8 cellular contexts compared by ENCODE assay signal in genomic region chr17:77419547-77420475, GRCh38.
A peak's percentile ranks its signal among the peaks of the same experiment; 100 is the strongest.
DNase-seq lines count a peak whose midpoint lies in the region; ATAC-seq and TF ChIP-seq lines count a peak whose summit lies in the region.

No MANE protein-coding gene starts in this region.

- no peaks in the 10 kb centered on the region for H3K9me3 Mint-ChIP-seq in CD4-positive, alpha-beta memory T cell
- no peaks in the 10 kb centered on the region for H3K9me3 Mint-ChIP-seq in WTC11

- ATAC-seq in WTC11 (peak; percentile 86), right lobe of liver (no peak), GM21825 (IDR thresholded peaks at IDR 0.05; ENCODE audit: unreplicated experiment) (no peak), HG02973 (IDR thresholded peaks at IDR 0.05; ENCODE audit: unreplicated experiment) (no peak)

- H3K4me1 ChIP-seq in CD4-positive, alpha-beta memory T cell (ENCODE audit: insufficient read depth, low read length), result peaks cover 93% of the 10 kb centered on the region
- H3K4me1 ChIP-seq in right lobe of liver, result peaks cover 0 to 48% (median 28%) of the 10 kb centered on the region in 4 donors

- CTCF ChIA-PET in CD4-positive, alpha-beta memory T cell (lab: Charles Lee; ENCODE audit: partially characterized antibody), result interaction anchor here (1.3 to 6.7 kb wide), 7 partner anchors 9 to 89 kb away, joined by 4 to 48 read pairs (median 12); no protein-coding TSS in a partner anchor
- CTCF ChIA-PET in WTC11 (lab: Charles Lee), result interaction anchor here (0.6 to 5.2 kb wide), 12 partner anchors 10 to 519 kb away, joined by 3 to 93 read pairs (median 6); no protein-coding TSS in a partner anchor

- POLR2A ChIA-PET in CD4-positive, alpha-beta memory T cell (lab: Charles Lee; ENCODE audit: partially characterized antibody), result interaction anchor here (0.6 to 97.0 kb wide), 6 partner anchors 12 to 95 kb away, joined by 3 to 6031 read pairs (median 19); no protein-coding TSS in a partner anchor
- POLR2A ChIA-PET in WTC11 (lab: Charles Lee), result interaction anchor here (0.7 to 1.5 kb wide), 6 partner anchors 10 to 60 kb away, joined by 3 to 8 read pairs (median 4); no protein-coding TSS in a partner anchor

- H3K36me3 Mint-ChIP-seq in CD4-positive, alpha-beta memory T cell, result peaks cover 0 to 24% of the 10 kb centered on the region in 2 donors
- no peaks in the 10 kb centered on the region for H3K36me3 Mint-ChIP-seq in WTC11

- H3K4me3 Mint-ChIP-seq in CD4-positive, alpha-beta memory T cell, result peak overlapping the region in 7 of 8 donors; percentile 10 to 84 (median 42)
- H3K4me3 Mint-ChIP-seq in WTC11, result no peak overlapping the region

- intact Hi-C loops in CD4-positive, alpha-beta memory T cell (cut with micrococcal nuclease), result loop anchor here (2.0 kb wide), 1 partner anchor 15 kb away; no protein-coding TSS in a partner anchor
- intact Hi-C loops in right lobe of liver (cut with DNase I), result no loop called here

- H3K4me3 ChIP-seq in CD4-positive, alpha-beta memory T cell (ENCODE audit: low read length in 2 of 2), result no peak overlapping the region
- no peak overlapping the region for H3K4me3 ChIP-seq in right lobe of liver

- no peak for TF ChIP-seq POLR2A in right lobe of liver (IDR thresholded peaks at IDR 0.05)

- TF ChIP-seq CTCF in WTC11 (IDR thresholded peaks at IDR 0.05), result no peak
- TF ChIP-seq CTCF in right lobe of liver (IDR thresholded peaks at IDR 0.05), result no peak

- peaks cover 12% of the 10 kb centered on the region for H3K36me3 ChIP-seq in CD4-positive, alpha-beta memory T cell (ENCODE audit: insufficient read depth, low read length)
- H3K36me3 ChIP-seq in right lobe of liver, result peaks cover 0 to 4% (median 0%) of the 10 kb centered on the region in 4 donors

- H3K27me3 Mint-ChIP-seq in CD4-positive, alpha-beta memory T cell, result no peaks in the 10 kb centered on the region
- H3K27me3 Mint-ChIP-seq in WTC11 (ENCODE audit: low read depth), result no peaks in the 10 kb centered on the region; the same call in 1 of the 2 replicates

- peak overlapping the region; percentile 64 for H3K27ac ChIP-seq in CD4-positive, alpha-beta memory T cell (ENCODE audit: low read depth, low read length)
- H3K27ac ChIP-seq in right lobe of liver, result peak overlapping the region; percentile 57 to 74 (median 67)

- H3K4me1 Mint-ChIP-seq in CD4-positive, alpha-beta memory T cell, result peaks cover 33 to 85% (median 53%) of the 10 kb centered on the region in 4 donors
- H3K4me1 Mint-ChIP-seq in WTC11, result peaks cover 60% of the 10 kb centered on the region

- no peaks in the 10 kb centered on the region for H3K9me3 ChIP-seq in CD4-positive, alpha-beta memory T cell (ENCODE audit: control insufficient read depth in 1 of 2, low read length in 2 of 2)
- no peaks in the 10 kb centered on the region for H3K9me3 ChIP-seq in right lobe of liver

- no peaks in the 10 kb centered on the region for H3K27me3 ChIP-seq in CD4-positive, alpha-beta memory T cell (ENCODE audit: insufficient read depth, low read length)
- H3K27me3 ChIP-seq in right lobe of liver, result no peaks in the 10 kb centered on the region

- peak overlapping the region; percentile 70 to 96 (median 95) for H3K27ac Mint-ChIP-seq in CD4-positive, alpha-beta memory T cell
- peak overlapping the region; percentile 99 for H3K27ac Mint-ChIP-seq in WTC11

- DNase-seq in CD4-positive, alpha-beta memory T cell, result no peak
- peak; percentile 68 for DNase-seq in HT1080 (ENCODE audit: low read depth)
- peak; percentile 80 for DNase-seq in WTC11 (ENCODE audit: low spot score)
- no peak for DNase-seq in right lobe of liver
- no peak for DNase-seq in RPMI8226
- DNase-seq in cerebellar nuclear complex (lab: John Stamatoyannopoulos, UW), result no peak

- WGBS in right lobe of liver (ENCODE audit: insufficient coverage, low coverage, low lambda C conversion rate, missing lambda C conversion rate), result 61% methylated on average over 4 of the region's 26 CpGs

TF ChIP-seq in WTC11, 78 proteins besides CTCF, POLR2A, EP300 and RAD21 (continues in another document):
- TF ChIP-seq IRF2 (CRISPR knock-in tag; IDR thresholded peaks at IDR 0.05; ENCODE audit: borderline replicate concordance, low read depth) (no peak), ETV6 (CRISPR knock-in tag; IDR thresholded peaks at IDR 0.05) (peak; percentile 26; the same call in 1 of the 2 replicates), TP53 (CRISPR knock-in tag; IDR thresholded peaks at IDR 0.05) (0 out of 2 replicates have a peak, but pooled peaks have one; percentile 17), SOX15 (CRISPR knock-in tag; IDR thresholded peaks at IDR 0.05) (no peak), CDX4 (CRISPR knock-in tag; IDR thresholded peaks at IDR 0.05; ENCODE audit: borderline replicate concordance) (no peak), ZNF423 (CRISPR knock-in tag; IDR thresholded peaks at IDR 0.05) (no peak), FOXP1 (CRISPR knock-in tag; IDR thresholded peaks at IDR 0.05; ENCODE audit: borderline replicate concordance) (0 out of 2 replicates have a peak, but pooled peaks have one; percentile 14), MAX (CRISPR knock-in tag; IDR thresholded peaks at IDR 0.05) (peak; percentile 45), GTF2I (CRISPR knock-in tag; conservative IDR thresholded peaks at IDR 0.05) (no peak), ZNF232 (CRISPR knock-in tag; IDR thresholded peaks at IDR 0.05) (0 out of 2 replicates have a peak, but pooled peaks have one; percentile 43), SP1 (CRISPR knock-in tag; conservative IDR thresholded peaks at IDR 0.05) (0 out of 2 replicates have a peak, but pooled peaks have one; percentile 21), CBFB (CRISPR knock-in tag; IDR thresholded peaks at IDR 0.05; ENCODE audit: low read depth) (no peak), ZSCAN18 (CRISPR knock-in tag; IDR thresholded peaks at IDR 0.05) (no peak), ATF6 (CRISPR knock-in tag; IDR thresholded peaks at IDR 0.05) (no peak), MYBL2 (CRISPR knock-in tag; IDR thresholded peaks at IDR 0.05) (no peak), ZNF425 (CRISPR knock-in tag; conservative IDR thresholded peaks at IDR 0.05) (no peak), HMGA2 (CRISPR knock-in tag; IDR thresholded peaks at IDR 0.05) (no peak), PRRX2 (CRISPR knock-in tag; IDR thresholded peaks at IDR 0.05) (no peak), SMAD3 (CRISPR knock-in tag; IDR thresholded peaks at IDR 0.05; ENCODE audit: borderline replicate concordance) (no peak), GABPB1 (CRISPR knock-in tag; IDR thresholded peaks at IDR 0.05) (no peak), ZNF416 (CRISPR knock-in tag; IDR thresholded peaks at IDR 0.05) (no peak), ZNF317 (CRISPR knock-in tag; IDR thresholded peaks at IDR 0.05; ENCODE audit: borderline replicate concordance, low read depth) (no peak)

Comparison
In these comparisons a context has a peak if more than half of its experiments do, and no peak if none do; other contexts are left out.
1. DNase-seq: peak in HT1080 (single experiment) and WTC11 (single experiment); none in CD4-positive, alpha-beta memory T cell (0 of 5), right lobe of liver (0 of 3), RPMI8226 (single experiment) and cerebellar nuclear complex (0 of 2).